In genomic region chr3:170909129-170909903, GRCh38 we compare ENCODE assay signal across 8 cellular contexts. TPM values are rescaled to one million over a fixed set of nuclear protein-coding genes. Genes with fewer than 3 reads are reported as not detected.
DNase-seq lines count a peak whose midpoint lies in the region; ATAC-seq, FAIRE-seq and TF ChIP-seq lines count a peak whose summit lies in the region.

No MANE protein-coding gene starts in this region.

- peaks cover 16% of the 10 kb centered on the region for H3K36me3 Mint-ChIP-seq in GM23338 (ENCODE audit: low read depth)

- H3K4me1 ChIP-seq in GM23338 (ENCODE audit: insufficient read depth): peaks cover 8% of the 10 kb centered on the region
- H3K4me1 ChIP-seq in gastrocnemius medialis: peaks cover 0 to 11% of the 10 kb centered on the region in 2 donors

- ATAC-seq in GM23338 (no peak), gastrocnemius medialis (peak in 1 of 2 donors; percentile 43), GM21723 (IDR thresholded peaks at IDR 0.05; ENCODE audit: unreplicated experiment) (no peak)

- H3K4me1 Mint-ChIP-seq in GM23338: peaks cover 12% of the 10 kb centered on the region

- DNase-seq in GM23338 (ENCODE audit: low spot score) (no peak), RCC 7860 (ENCODE audit: low spot score) (peak; percentile 97), foreskin fibroblast (peak; percentile 89 to 91), gastrocnemius medialis (no peak), middle frontal gyrus (ENCODE audit: extremely low spot score, low spot score) (no peak)
- DNase-seq in activated naive CD4-positive, alpha-beta T cell treated with Interleukin-2 at 50 U/mL for 16 hours: no peak
- DNase-seq in stimulated activated CD4-positive, alpha-beta T cell treated with anti-CD3 and anti-CD28 coated beads, Interleukin-4, amount 100 ng/mL, for 4 hours: no peak

- H3K27me3 Mint-ChIP-seq in GM23338 (ENCODE audit: insufficient read depth, low read depth, poor library complexity): peaks cover 23% of the 10 kb centered on the region

- H3K4me3 ChIP-seq in GM23338 (peak overlapping the region; percentile 76), foreskin fibroblast (ENCODE audit: low read depth in 1 of 2, low read length in 2 of 2) (no peak overlapping the region), gastrocnemius medialis (peak overlapping the region in 3 of 4 donors; percentile 64 to 81 (median 64))

- no peaks in the 10 kb centered on the region for H3F3A ChIP-seq in GM23338 (replicated peaks; ENCODE audit: low read depth)

- peaks cover 0 to 3% (median 2%) of the 10 kb centered on the region in 3 donors for H3K9me3 ChIP-seq in gastrocnemius medialis

- H3K36me3 ChIP-seq in GM23338 (ENCODE audit: insufficient read depth) (no peaks in the 10 kb centered on the region; the same call in 1 of the 2 replicates), gastrocnemius medialis (no peaks in the 10 kb centered on the region)

- no peak for TF ChIP-seq POLR2A in gastrocnemius medialis (IDR thresholded peaks at IDR 0.05)

- H4K20me1 ChIP-seq in GM23338 (replicated peaks; ENCODE audit: insufficient read depth): no peaks in the 10 kb centered on the region; the same call in 1 of the 2 replicates

- H2AFZ ChIP-seq in GM23338: 0 out of 2 replicates have a peak overlapping the region, but pooled peaks have one; percentile 24

- in situ Hi-C loops in gastrocnemius medialis (cut with MboI; ENCODE audit: low sequenced_read_pairs in 4 of 4): no loop called here

- no peaks in the 10 kb centered on the region for H3K79me2 ChIP-seq in GM23338 (replicated peaks; ENCODE audit: insufficient read depth)

- peaks cover 18% of the 10 kb centered on the region for H3K9me3 Mint-ChIP-seq in GM23338

- H3K4me2 ChIP-seq in GM23338: 0 out of 2 replicates have a peak overlapping the region, but pooled peaks have one; percentile 56

- H3K27ac ChIP-seq in GM23338 (ENCODE audit: low read depth) (no peak overlapping the region), gastrocnemius medialis (peak overlapping the region in 2 of 4 donors; percentile 12 to 63)

- intact Hi-C loops in gastrocnemius medialis (cut with DNase I; ENCODE audit: low total_unique reads): no loop called here

- no peak overlapping the region for H3K27ac Mint-ChIP-seq in GM23338

- H3K4me3 Mint-ChIP-seq in GM23338: peak overlapping the region; percentile 93; the same call in 2 of the 3 replicates

- peak; percentile 94 for FAIRE-seq in RCC 7860 (lab: Jason Lieb, UNC)

- peaks cover 8% of the 10 kb centered on the region for H3K9me2 ChIP-seq in GM23338 (ENCODE audit: insufficient read depth)

- TF ChIP-seq CTCF in GM23338 (conservative IDR thresholded peaks at IDR 0.05; ENCODE audit: low read depth in 2 of 2) (no peak), foreskin fibroblast (IDR thresholded peaks at IDR 0.05; ENCODE audit: low read depth, low read length) (no peak), gastrocnemius medialis (IDR thresholded peaks at IDR 0.05 in 4 of 5, conservative IDR thresholded peaks at IDR 0.05 in 1 of 5) (no peak)

- peaks cover 28% of the 10 kb centered on the region for H3K27me3 ChIP-seq in GM23338 (ENCODE audit: insufficient read depth)
- peaks cover 7 to 9% (median 8%) of the 10 kb centered on the region in 3 donors for H3K27me3 ChIP-seq in gastrocnemius medialis

TF ChIP-seq in GM23338, 12 proteins besides CTCF, POLR2A, EP300 and RAD21:
- no peak for TF ChIP-seq STAT1 (IDR thresholded peaks at IDR 0.05; ENCODE audit: unreplicated experiment)
- TF ChIP-seq ETS1 (IDR thresholded peaks at IDR 0.05): no peak

RNA-seq across cellular contexts. Expression of gene EIF5A2, which starts 0.9 kb away (rescaled TPM):
- total RNA-seq in GM23338 (2014; rRNA removed; shearing (Covaris generic)): 5.9 and 6.6 TPM in 2 replicates
- polyA plus RNA-seq in GM23338 (2016; fragmentation: Nextera tagmentation; extraction: Ambion mirVana): 11.7 and 14.3 TPM in 2 replicates
- total RNA-seq in gastrocnemius medialis: 1 to 10 TPM in 3 of 4 donors, under 1 TPM in 1; 0.86 to 9.5 (median 1.5) TPM

RNA-seq across cellular contexts. Expression of gene RPL22L1, which starts 39.3 kb away (rescaled TPM):
- total RNA-seq in GM23338 (2014; rRNA removed; shearing (Covaris generic)): 216 and 250 TPM in 2 replicates
- 441 and 470 TPM in 2 replicates for polyA plus RNA-seq in GM23338 (2016; fragmentation: Nextera tagmentation; extraction: Ambion mirVana)
- total RNA-seq in gastrocnemius medialis: 10 to 100 TPM; 28.3 to 83.5 (median 29.5) TPM

Comparison
In these comparisons a context has a peak if more than half of its experiments do, and no peak if none do; other contexts are left out.
1. DNase-seq: peak in RCC 7860 (single experiment) and foreskin fibroblast (2 of 2); none in GM23338 (single experiment), gastrocnemius medialis (0 of 2), middle frontal gyrus (single experiment), activated naive CD4-positive, alpha-beta T cell treated with Interleukin-2 at 50 U/mL for 16 hours (single experiment) and stimulated activated CD4-positive, alpha-beta T cell treated with anti-CD3 and anti-CD28 coated beads, Interleukin-4, amount 100 ng/mL, for 4 hours (0 of 2).
2. H3K4me3 ChIP-seq: peak in GM23338 (single experiment) and gastrocnemius medialis (3 of 4); none in foreskin fibroblast (0 of 2).